ENCODE assay signal across 13 cellular contexts in the genomic region with DNA sequence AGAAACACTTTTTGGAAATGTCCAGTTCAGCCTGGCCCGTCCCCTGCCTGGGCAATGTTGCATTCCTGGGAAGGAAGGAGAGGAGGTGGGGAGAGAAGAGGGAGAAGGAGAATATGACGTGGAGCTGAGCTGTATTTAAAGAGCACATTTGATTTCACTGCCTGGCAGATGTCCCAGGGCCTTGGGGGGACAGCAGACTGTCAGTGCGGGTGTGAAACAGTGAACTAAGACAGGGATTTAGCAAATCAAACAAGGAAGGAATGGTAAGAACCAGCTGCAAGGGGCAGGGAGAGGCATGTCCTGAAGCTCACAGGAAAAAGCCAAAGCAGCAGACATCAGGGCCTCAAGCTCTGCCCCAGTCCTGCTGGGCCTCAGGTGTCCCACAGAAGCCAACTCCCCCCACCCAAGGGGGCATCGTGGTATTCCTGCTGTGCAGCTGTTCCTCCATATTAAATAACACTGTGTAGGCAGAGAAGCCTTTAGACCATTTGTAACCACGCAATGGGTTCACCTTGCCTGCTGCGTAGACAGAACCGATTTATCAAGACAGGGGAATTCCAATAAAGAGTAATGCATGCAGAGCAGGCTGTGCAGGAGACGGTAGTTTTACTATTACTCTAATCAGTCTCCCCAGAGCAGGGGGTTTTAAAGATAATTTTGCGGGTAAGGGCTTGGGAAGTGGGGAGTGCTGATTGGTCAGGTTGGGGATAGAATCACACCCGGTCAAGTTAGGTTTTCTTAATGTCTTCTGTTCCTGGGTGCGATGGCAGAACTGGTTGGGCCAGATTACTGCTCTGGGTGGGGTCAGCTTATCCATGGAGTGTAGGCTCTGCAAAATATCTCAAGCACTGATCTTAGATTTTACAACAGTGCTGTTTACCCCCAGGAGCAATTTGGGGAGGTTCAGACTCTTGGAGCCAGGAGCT. TPM values are rescaled to one million over a fixed set of nuclear protein-coding genes. Genes with fewer than 3 reads are reported as not detected.
DNase-seq lines count a peak whose midpoint lies in the region; TF ChIP-seq lines count a peak whose summit lies in the region.
"Had no signal": no experiment of that assay in that cellular context is flagged by ENCODE, and none has a peak within 500 bp of the region (broad histone marks: within the 10 kb centered on the region; RNA-seq: fewer than 3 reads in every experiment).

No MANE protein-coding gene starts in this region.

- H3K36me3 ChIP-seq in BJ (ENCODE audit: control insufficient read depth, insufficient read depth, low read length) (no peaks in the 10 kb centered on the region), BE2C (no peaks in the 10 kb centered on the region)
- H3K36me3 ChIP-seq: BLaER1 had no signal

- DNase-seq in BJ (ENCODE audit: low read depth) (peak; percentile 7), M059J (ENCODE audit: low read depth) (peak; percentile 5), MCF 10A (ENCODE audit: unreplicated experiment) (peak; percentile 66), mesothelial cell of epicardium (ENCODE audit: low spot score in 2 of 2, unreplicated experiment in 2 of 2) (peak in 1 of 2 experiments; percentile 69), activated gamma-delta T cell treated with Interleukin-2 at 50 U/mL for 16 hours (no peak), BE2C (no peak), CD1c-positive myeloid dendritic cell (ENCODE audit: extremely low spot score) (no peak)
- DNase-seq in stimulated activated CD4-positive, alpha-beta T cell treated with anti-CD3 and anti-CD28 coated beads, Interleukin-4, amount 100 ng/mL, for 24 hours: no peak
- DNase-seq: activated CD4-positive, alpha-beta memory T cell treated with anti-CD3 and anti-CD28 coated beads, Interleukin-2, amount 10 ng/mL, durations not matched to agents 7 days and 5 days; NCI-H1048; Right ventricle myocardium superior had no signal

- H3K27me3 ChIP-seq in BJ (ENCODE audit: control insufficient read depth, insufficient read depth, low read length) (peaks cover 3% of the 10 kb centered on the region), BE2C (no peaks in the 10 kb centered on the region; the same call in 1 of the 2 replicates)
- H3K27me3 ChIP-seq: BLaER1 had no signal

- TF ChIP-seq CTCF in BJ (IDR thresholded peaks at IDR 0.05; ENCODE audit: insufficient read depth, low read depth, low read length): no peak
- no peak for TF ChIP-seq CTCF in MCF 10A (IDR thresholded peaks at IDR 0.05; ENCODE audit: unreplicated experiment)
- TF ChIP-seq CTCF in mesothelial cell of epicardium (IDR thresholded peaks at IDR 0.05; ENCODE audit: unreplicated experiment): no peak
- TF ChIP-seq CTCF in BE2C (IDR thresholded peaks at IDR 0.05; ENCODE audit: low read depth, low read length): no peak

- POLR2A ChIA-PET in BJ (lab: Charles Lee) (no interaction called here), MCF 10A (lab: Yijun Ruan, JAX) (no interaction called here)

- H3K27me3 Mint-ChIP-seq in MCF 10A (ENCODE audit: insufficient read depth, unreplicated experiment): no peaks in the 10 kb centered on the region
- no peaks in the 10 kb centered on the region for H3K27me3 Mint-ChIP-seq in mesothelial cell of epicardium (ENCODE audit: low read depth)

- H3K36me3 Mint-ChIP-seq in MCF 10A (ENCODE audit: insufficient read depth, unreplicated experiment) (peaks cover 5% of the 10 kb centered on the region), mesothelial cell of epicardium (no peaks in the 10 kb centered on the region)

- H3K4me3 ChIP-seq in BJ (ENCODE audit: low read depth, low read length): no peak overlapping the region
- H3K4me3 ChIP-seq in BE2C (ENCODE audit: low read depth, low read length): no peak overlapping the region
- H3K4me3 ChIP-seq: BLaER1 had no signal

- peak overlapping the region; percentile 83 for H3K27ac Mint-ChIP-seq in MCF 10A (ENCODE audit: low read depth, unreplicated experiment)
- H3K27ac Mint-ChIP-seq in mesothelial cell of epicardium: peak overlapping the region; percentile 97
- H3K27ac Mint-ChIP-seq: activated CD4-positive, alpha-beta memory T cell treated with anti-CD3 and anti-CD28 coated beads, Interleukin-2, amount 10 ng/mL, durations not matched to agents 7 days and 5 days; stimulated activated naive CD8-positive, alpha-beta T cell treated with anti-CD3 and anti-CD28 coated beads, Interleukin-15, Interleukin-2, amounts not matched to agents 100 ng/mL and 50 ng/mL, for 24 hours had no signal

- H3K4me1 Mint-ChIP-seq in MCF 10A (ENCODE audit: insufficient read depth, unreplicated experiment) (peaks cover 26% of the 10 kb centered on the region), mesothelial cell of epicardium (peaks cover 44% of the 10 kb centered on the region)
- H3K4me1 Mint-ChIP-seq: activated CD4-positive, alpha-beta memory T cell treated with anti-CD3 and anti-CD28 coated beads, Interleukin-2, amount 10 ng/mL, durations not matched to agents 7 days and 5 days had no signal

- no peaks in the 10 kb centered on the region for H3K9me3 Mint-ChIP-seq in MCF 10A (ENCODE audit: unreplicated experiment)
- H3K9me3 Mint-ChIP-seq in mesothelial cell of epicardium: no peaks in the 10 kb centered on the region
- H3K9me3 Mint-ChIP-seq: activated CD4-positive, alpha-beta memory T cell treated with anti-CD3 and anti-CD28 coated beads, Interleukin-2, amount 10 ng/mL, durations not matched to agents 7 days and 5 days; stimulated activated naive CD8-positive, alpha-beta T cell treated with anti-CD3 and anti-CD28 coated beads, Interleukin-15, Interleukin-2, amounts not matched to agents 100 ng/mL and 50 ng/mL, for 24 hours had no signal

- peaks cover 2% of the 10 kb centered on the region; the same call in 1 of the 2 replicates for H3K4me1 ChIP-seq in BE2C
- H3K4me1 ChIP-seq: BLaER1 had no signal

- no peaks in the 10 kb centered on the region for H3K9me3 ChIP-seq in BE2C
- H3K9me3 ChIP-seq: BLaER1 had no signal

- CTCF ChIA-PET in BJ (lab: Yijun Ruan, JAX) (no interaction called here), MCF 10A (lab: Yijun Ruan, JAX) (interaction anchor here (0.6 to 0.7 kb wide), 2 partner anchors 1251 to 1291 kb away, joined by 3 read pairs; no protein-coding TSS in a partner anchor)

- H3K4me3 Mint-ChIP-seq in MCF 10A (ENCODE audit: unreplicated experiment) (peak overlapping the region; percentile 0), mesothelial cell of epicardium (no peak overlapping the region)
- H3K4me3 Mint-ChIP-seq: activated CD4-positive, alpha-beta memory T cell treated with anti-CD3 and anti-CD28 coated beads, Interleukin-2, amount 10 ng/mL, durations not matched to agents 7 days and 5 days; stimulated activated naive CD8-positive, alpha-beta T cell treated with anti-CD3 and anti-CD28 coated beads, Interleukin-15, Interleukin-2, amounts not matched to agents 100 ng/mL and 50 ng/mL, for 24 hours had no signal

- intact Hi-C loops in MCF 10A (cut with micrococcal nuclease): no loop called here

- no TSS peak for BruUV-seq in MCF 10A (replicated peaks; lab: Mats Ljungman, UMichigan)

RNA-seq across cellular contexts. Expression of a gene that starts 18.3 kb away (rescaled TPM):
- polyA plus RNA-seq in BJ (2011; rRNA removed): 0.05 TPM in 2 replicates
- not detected in 2 replicates for polyA minus RNA-seq in BJ (2011; rRNA and poly(A)+ RNA removed)
- total RNA-seq in M059J (2014; rRNA removed; shearing (Covaris generic)): not detected in 2 replicates
- not detected in 2 replicates for total RNA-seq in MCF 10A (2022)
- not detected in 3 replicates for total RNA-seq in mesothelial cell of epicardium
- not detected for polyA plus RNA-seq in BE2C (2012; ENCODE audit: insufficient read depth, insufficient read length, low read depth)
- total RNA-seq: activated CD4-positive, alpha-beta memory T cell treated with anti-CD3 and anti-CD28 coated beads, Interleukin-2, amount 10 ng/mL, durations not matched to agents 7 days and 5 days had no signal

Comparison
In these comparisons a context has a peak if more than half of its experiments do, and no peak if none do; other contexts are left out.
1. DNase-seq: peak in BJ (single experiment), M059J (single experiment) and MCF 10A (single experiment); none in activated gamma-delta T cell treated with Interleukin-2 at 50 U/mL for 16 hours (single experiment), stimulated activated CD4-positive, alpha-beta T cell treated with anti-CD3 and anti-CD28 coated beads, Interleukin-4, amount 100 ng/mL, for 24 hours (single experiment), BE2C (single experiment) and CD1c-positive myeloid dendritic cell (single experiment).